Comparison of ENCODE assay signal across 26 cellular contexts in the genomic region with DNA sequence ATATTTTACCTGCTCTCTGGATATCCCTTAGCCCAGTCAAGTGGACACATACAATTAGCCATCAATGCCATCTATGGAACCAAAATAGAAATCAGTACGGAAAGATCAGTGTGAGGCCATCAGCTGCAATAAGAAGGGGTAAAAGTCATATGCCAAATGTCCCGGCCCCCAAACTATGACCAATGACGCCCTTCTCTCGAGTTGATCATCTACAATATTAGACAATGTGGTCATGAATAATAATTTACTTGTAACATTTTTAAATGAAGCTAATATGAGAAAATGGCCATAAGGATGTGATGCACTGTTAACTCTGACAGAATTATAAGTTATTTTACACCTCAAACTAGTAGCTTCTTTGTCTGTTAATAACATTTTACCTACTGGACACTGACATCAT.
"Had no signal": no experiment of that assay in that cellular context is flagged by ENCODE, and none has a peak within 500 bp of the region (broad histone marks: within the 10 kb centered on the region; RNA-seq: fewer than 3 reads in every experiment).

No MANE protein-coding gene starts in this region.

- H3K4me1 Mint-ChIP-seq: natural killer cell; nephron progenitor cell; neural crest cell; stimulated activated effector memory CD8-positive, alpha-beta T cell treated with anti-CD3 and anti-CD28 coated beads, Interleukin-12 subunit alpha, Interleukin-12 subunit beta, amount 100 ng/mL, for 72 hours; stimulated activated naive B cell treated with anti-CD40 and anti-IgM and Interleukin-4, amounts not matched to agents 10 μg/mL and 1 μg/mL and 100 μg/mL, for 72 hours had no signal

- H3K4me1 ChIP-seq: pancreas, prostate gland, right lobe of liver, sigmoid colon, stomach, thyroid gland, tibial nerve, upper lobe of left lung, vagina had no signal

- H3K4me3 Mint-ChIP-seq: natural killer cell; nephron progenitor cell; neural crest cell; stimulated activated effector memory CD8-positive, alpha-beta T cell treated with anti-CD3 and anti-CD28 coated beads, Interleukin-12 subunit alpha, Interleukin-12 subunit beta, amount 100 ng/mL, for 72 hours; stimulated activated naive B cell treated with anti-CD40 and anti-IgM and Interleukin-4, amounts not matched to agents 10 μg/mL and 1 μg/mL and 100 μg/mL, for 72 hours; stimulated activated naive CD8-positive, alpha-beta T cell treated with anti-CD3 and anti-CD28 coated beads, Interleukin-15, Interleukin-2, amounts not matched to agents 100 ng/mL and 50 ng/mL, for 24 hours had no signal

- H3K27me3 ChIP-seq: neutrophil, pancreas, right lobe of liver, sigmoid colon, stomach, thyroid gland, tibial nerve, upper lobe of left lung, vagina had no signal

- H3K9me3 ChIP-seq: neutrophil, pancreas, prostate gland, right lobe of liver, thoracic aorta, thyroid gland, tibial nerve, upper lobe of left lung, vagina had no signal

- H3K27ac Mint-ChIP-seq: natural killer cell; nephron progenitor cell; stimulated activated effector memory CD8-positive, alpha-beta T cell treated with anti-CD3 and anti-CD28 coated beads, Interleukin-12 subunit alpha, Interleukin-12 subunit beta, amount 100 ng/mL, for 72 hours; stimulated activated naive B cell treated with anti-CD40 and anti-IgM and Interleukin-4, amounts not matched to agents 10 μg/mL and 1 μg/mL and 100 μg/mL, for 72 hours; stimulated activated naive CD8-positive, alpha-beta T cell treated with anti-CD3 and anti-CD28 coated beads, Interleukin-15, Interleukin-2, amounts not matched to agents 100 ng/mL and 50 ng/mL, for 24 hours had no signal

- H3K4me3 ChIP-seq: pancreas, prostate gland, right lobe of liver, sigmoid colon, stomach, thoracic aorta, thyroid gland, tibial nerve, upper lobe of left lung, vagina had no signal

- H3K27me3 Mint-ChIP-seq: stimulated activated naive B cell treated with anti-CD40 and anti-IgM and Interleukin-4, amounts not matched to agents 10 μg/mL and 1 μg/mL and 100 μg/mL, for 72 hours; stimulated activated naive CD8-positive, alpha-beta T cell treated with anti-CD3 and anti-CD28 coated beads, Interleukin-15, Interleukin-2, amounts not matched to agents 100 ng/mL and 50 ng/mL, for 24 hours had no signal

- H3K9me3 Mint-ChIP-seq: nephron progenitor cell, neural crest cell had no signal

- DNase-seq: natural killer cell; nephron progenitor cell; nucleus accumbens; pancreas; right cardiac atrium; right lobe of liver; sigmoid colon; small intestine; stimulated activated CD4-positive, alpha-beta T cell treated with anti-CD3 and anti-CD28 coated beads, Interleukin-15, amount 100 ng/mL, for 24 hours; stimulated activated CD4-positive, alpha-beta T cell treated with anti-CD3 and anti-CD28 coated beads, Interleukin-2, amount 100 ng/mL, for 24 hours; stimulated activated CD4-positive, alpha-beta T cell treated with anti-CD3 and anti-CD28 coated beads, Interleukin-2, amount 100 ng/mL, for 48 hours; stimulated activated CD4-positive, alpha-beta T cell treated with anti-CD3 and anti-CD28 coated beads, Interleukin-4, amount 100 ng/mL, for 24 hours; stimulated activated naive B cell treated with anti-CD40 and anti-IgM and Interleukin-4, amounts not matched to agents 10 μg/mL and 1 μg/mL and 100 μg/mL, for 72 hours; stimulated activated naive CD4-positive, alpha-beta T cell treated with Interleukin-2 at 50 U/mL for 16 hours; stomach; thyroid gland; trophoblast cell; upper lobe of left lung had no signal

- H3K36me3 ChIP-seq: neutrophil, pancreas, prostate gland, right lobe of liver, sigmoid colon, stomach, thoracic aorta, thyroid gland, tibial nerve, upper lobe of left lung, vagina had no signal

- H3K36me3 Mint-ChIP-seq: stimulated activated effector memory CD8-positive, alpha-beta T cell treated with anti-CD3 and anti-CD28 coated beads, Interleukin-12 subunit alpha, Interleukin-12 subunit beta, amount 100 ng/mL, for 72 hours; stimulated activated naive B cell treated with anti-CD40 and anti-IgM and Interleukin-4, amounts not matched to agents 10 μg/mL and 1 μg/mL and 100 μg/mL, for 72 hours had no signal

- ATAC-seq: natural killer cell; pancreas; right cardiac atrium; right lobe of liver; stimulated activated effector memory CD8-positive, alpha-beta T cell treated with anti-CD3 and anti-CD28 coated beads, Interleukin-12 subunit alpha, Interleukin-12 subunit beta, amount 100 ng/mL, for 72 hours; stimulated activated naive B cell treated with anti-CD40 and anti-IgM and Interleukin-4, amounts not matched to agents 10 μg/mL and 1 μg/mL and 100 μg/mL, for 72 hours had no signal

- H3K27ac ChIP-seq: neutrophil, pancreas, prostate gland, right lobe of liver, sigmoid colon, stomach, thoracic aorta, thyroid gland, tibial nerve, upper lobe of left lung, vagina had no signal
